9 cellular contexts compared by ENCODE assay signal in the genomic region with DNA sequence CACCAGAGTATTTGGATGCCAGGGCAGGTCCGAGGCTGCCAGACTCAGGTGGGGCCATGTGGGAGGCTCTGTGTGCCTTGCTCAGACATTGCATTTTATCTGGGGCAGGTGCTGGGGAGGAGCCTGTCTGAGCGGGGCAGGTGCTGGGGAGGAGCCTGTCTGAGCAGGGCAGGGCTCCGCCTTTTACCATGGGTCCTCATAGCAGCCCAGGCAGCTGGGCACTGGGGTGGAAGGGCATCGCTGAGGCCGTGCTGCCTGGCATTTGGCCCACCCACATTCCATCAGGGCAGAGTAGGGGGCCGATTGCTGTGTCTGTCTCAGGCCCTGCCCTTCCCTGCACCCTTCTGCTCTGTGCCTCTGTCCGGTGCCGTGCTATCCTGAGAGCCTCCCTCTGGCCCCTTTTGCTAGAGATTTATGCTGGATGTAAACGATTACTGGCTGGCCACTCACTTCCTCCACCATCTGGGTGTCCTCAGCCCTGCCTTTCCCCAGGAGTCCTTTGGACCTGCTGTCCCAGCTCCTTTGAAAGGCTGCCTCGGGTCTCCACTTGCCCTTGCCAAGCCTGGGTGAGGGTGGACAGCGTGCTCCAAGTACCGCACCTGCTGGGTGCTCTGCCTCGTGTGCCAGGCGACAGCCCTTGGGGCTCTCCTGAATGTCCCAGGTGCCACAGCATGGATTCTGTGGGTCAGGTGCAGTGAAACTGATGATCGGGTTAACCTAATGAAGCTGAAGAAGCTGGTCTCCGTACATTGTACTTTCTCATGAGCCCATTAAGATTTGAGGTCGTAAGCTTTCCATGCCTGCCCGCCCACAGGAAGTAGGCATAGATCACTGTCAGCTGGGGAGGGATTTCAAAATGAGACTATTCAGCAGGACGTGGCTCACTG.
A peak's percentile ranks its signal among the peaks of the same experiment; 100 is the strongest.
DNase-seq lines count a peak whose midpoint lies in the region; ATAC-seq and TF ChIP-seq lines count a peak whose summit lies in the region.
"Had no signal": no experiment of that assay in that cellular context is flagged by ENCODE, and none has a peak within 500 bp of the region (broad histone marks: within the 10 kb centered on the region; RNA-seq: fewer than 3 reads in every experiment).

No MANE protein-coding gene starts in this region.

- no peaks in the 10 kb centered on the region for H3K36me3 Mint-ChIP-seq in natural killer cell
- no peaks in the 10 kb centered on the region for H3K36me3 Mint-ChIP-seq in activated naive CD4-positive, alpha-beta T cell treated with anti-CD3 and anti-CD28 coated beads for 36 hours (ENCODE audit: low read depth)

- TF ChIP-seq CTCF in body of pancreas (IDR thresholded peaks at IDR 0.05) (no peak), natural killer cell (IDR thresholded peaks at IDR 0.05) (no peak), GM20000 (IDR thresholded peaks at IDR 0.05; ENCODE audit: extremely low read depth, missing control alignments) (no peak)

- ATAC-seq in body of pancreas, result peak; percentile 89
- no peak for ATAC-seq in natural killer cell
- no peak for ATAC-seq in GM21529 (IDR thresholded peaks at IDR 0.05; ENCODE audit: unreplicated experiment)

- DNase-seq in G401 (ENCODE audit: low spot score) (peak; percentile 91), NCI-H2029 (lab: John Stamatoyannopoulos, UW) (peak; percentile 93), body of pancreas (peak; percentile 64 to 91 (median 88)), natural killer cell (no peak), SW 1271 (lab: John Stamatoyannopoulos, UW) (no peak), GM20000 (ENCODE audit: low spot score) (no peak)
- no peak for DNase-seq in activated naive CD4-positive, alpha-beta T cell treated with anti-CD3 and anti-CD28 coated beads for 36 hours

- H3K9me3 Mint-ChIP-seq in natural killer cell, result no peaks in the 10 kb centered on the region
- H3K9me3 Mint-ChIP-seq in activated naive CD4-positive, alpha-beta T cell treated with anti-CD3 and anti-CD28 coated beads for 36 hours, result no peaks in the 10 kb centered on the region

- peak overlapping the region; percentile 56 to 78 for H3K27ac Mint-ChIP-seq in natural killer cell
- no peak overlapping the region for H3K27ac Mint-ChIP-seq in activated naive CD4-positive, alpha-beta T cell treated with anti-CD3 and anti-CD28 coated beads for 36 hours

- no peaks in the 10 kb centered on the region for H3K9me3 ChIP-seq in body of pancreas

- H3K36me3 ChIP-seq in body of pancreas (replicated peaks in 1 of 2; ENCODE audit: insufficient read depth in 1 of 2, low read depth in 2 of 2), result no peaks in the 10 kb centered on the region

- peaks cover 72 to 84% of the 10 kb centered on the region in 2 donors for H3K4me1 Mint-ChIP-seq in natural killer cell
- peaks cover 20% of the 10 kb centered on the region for H3K4me1 Mint-ChIP-seq in activated naive CD4-positive, alpha-beta T cell treated with anti-CD3 and anti-CD28 coated beads for 36 hours (ENCODE audit: low read depth)

- H3K4me1 ChIP-seq in body of pancreas, result peaks cover 22% of the 10 kb centered on the region

- 48 to 63% methylated on average over 11 to 19 of the region's 19 CpGs for WGBS in body of pancreas, 2 donors

- H3K27me3 ChIP-seq in body of pancreas, result no peaks in the 10 kb centered on the region

- CTCF ChIA-PET in activated naive CD4-positive, alpha-beta T cell treated with anti-CD3 and anti-CD28 coated beads for 36 hours (lab: Charles Lee), result no interaction called here

- intact Hi-C loops in body of pancreas (cut with DNase I), result no loop called here
- intact Hi-C loops in natural killer cell (cut with micrococcal nuclease), result no loop called here
- intact Hi-C loops in activated naive CD4-positive, alpha-beta T cell treated with anti-CD3 and anti-CD28 coated beads for 36 hours (cut with micrococcal nuclease), result no loop called here

- peak in 1 of 3 donors; percentile 37 for TF ChIP-seq POLR2A in body of pancreas (IDR thresholded peaks at IDR 0.05)

- H3K4me3 Mint-ChIP-seq in natural killer cell, result no peak overlapping the region
- H3K4me3 Mint-ChIP-seq in activated naive CD4-positive, alpha-beta T cell treated with anti-CD3 and anti-CD28 coated beads for 36 hours, result no peak overlapping the region

- H3K4me3 ChIP-seq in body of pancreas, result no peak overlapping the region

- in situ Hi-C loops in G401 (cut with HindIII; ENCODE audit: low sequenced_read_pairs), result no loop called here

- no peaks in the 10 kb centered on the region for H3K27me3 Mint-ChIP-seq in natural killer cell (ENCODE audit: low read depth in 2 of 2)
- H3K27me3 Mint-ChIP-seq in activated naive CD4-positive, alpha-beta T cell treated with anti-CD3 and anti-CD28 coated beads for 36 hours (ENCODE audit: low read depth), result no peaks in the 10 kb centered on the region

- peak overlapping the region; percentile 44 to 63 (median 58) for H3K27ac ChIP-seq in body of pancreas
- H3K27ac ChIP-seq: HL-60 had no signal

Comparison
In these comparisons a context has a peak if more than half of its experiments do, and no peak if none do; other contexts are left out.
1. DNase-seq: peak in G401 (single experiment), NCI-H2029 (single experiment) and body of pancreas (4 of 4); none in natural killer cell (single experiment), SW 1271 (0 of 2), GM20000 (single experiment) and activated naive CD4-positive, alpha-beta T cell treated with anti-CD3 and anti-CD28 coated beads for 36 hours (single experiment).